Comparison of ENCODE assay signal across 16 cellular contexts in genomic region chr10:5485948-5486851, GRCh38. TPM values are rescaled to one million over a fixed set of nuclear protein-coding genes. Genes with fewer than 3 reads are reported as not detected.
"Had no signal": no experiment of that assay in that cellular context is flagged by ENCODE, and none has a peak within 500 bp of the region (broad histone marks: within the 10 kb centered on the region; RNA-seq: fewer than 3 reads in every experiment).

No MANE protein-coding gene starts in this region.

- ATAC-seq: activated T-helper 17 cell treated with anti-CD3 and anti-CD28 coated beads, Interleukin-2, amount 50 U/mL, for 72 hours; body of pancreas had no signal

- H3K27me3 ChIP-seq: body of pancreas, stomach, uterus had no signal

- H3K4me3 ChIP-seq: body of pancreas, lung, stomach, uterus had no signal

- H3K9me3 ChIP-seq: body of pancreas, stomach, uterus had no signal

- H3K27ac ChIP-seq: body of pancreas, stomach, uterus had no signal

- H3K4me1 ChIP-seq: uterus had no signal

- DNase-seq: activated CD4-positive, alpha-beta T cell treated with anti-CD3 and anti-CD28 coated beads, Interleukin-2, amount 10 ng/mL, durations not matched to agents 7 days and 5 days; activated CD4-positive, CD25-positive, alpha-beta regulatory T cell; activated CD8-positive, alpha-beta memory T cell treated with anti-CD3 and anti-CD28 coated beads for 24 hours; activated naive CD4-positive, alpha-beta T cell treated with anti-CD3 and anti-CD28 coated beads, Interleukin-2, amount 50 U/mL, for 16 hours; activated T-cell treated with anti-CD3 and anti-CD28 coated beads for 4 hours; body of pancreas; endodermal cell; stomach; uterus had no signal

- H3K36me3 ChIP-seq: stomach, uterus had no signal

RNA-seq across cellular contexts. Expression of gene CALML5, which starts 13.2 kb away (rescaled TPM):
- total RNA-seq: activated CD4-positive, alpha-beta T cell treated with anti-CD3 and anti-CD28 coated beads, Interleukin-2, amount 10 ng/mL, durations not matched to agents 7 days and 5 days; activated T-helper 17 cell treated with anti-CD3 and anti-CD28 coated beads, Interleukin-2, amount 50 U/mL, for 72 hours; body of pancreas; endodermal cell; glomerular endothelial cell; left colon; lung; natural killer cell treated with Interleukin-12 subunit alpha and Interleukin-12 subunit beta and Interleukin-15 and Interleukin-18, amount 100 ng/mL, for 72 hours; osteocyte; skeletal muscle tissue; uterus had no signal
- polyA plus RNA-seq: lung had no signal

RNA-seq across cellular contexts. Expression of gene CALML3, which starts 38.6 kb away (rescaled TPM):
- total RNA-seq: activated CD4-positive, alpha-beta T cell treated with anti-CD3 and anti-CD28 coated beads, Interleukin-2, amount 10 ng/mL, durations not matched to agents 7 days and 5 days; activated T-helper 17 cell treated with anti-CD3 and anti-CD28 coated beads, Interleukin-2, amount 50 U/mL, for 72 hours; body of pancreas; endodermal cell; glomerular endothelial cell; natural killer cell treated with Interleukin-12 subunit alpha and Interleukin-12 subunit beta and Interleukin-15 and Interleukin-18, amount 100 ng/mL, for 72 hours; osteocyte; skeletal muscle tissue; stomach; uterus had no signal
